19 cellular contexts compared by ENCODE assay signal in genomic region chr4:118754890-118755289, GRCh38.
DNase-seq lines count a peak whose midpoint lies in the region; ATAC-seq, FAIRE-seq and TF ChIP-seq lines count a peak whose summit lies in the region.
"Had no signal": no experiment of that assay in that cellular context is flagged by ENCODE, and none has a peak within 500 bp of the region (broad histone marks: within the 10 kb centered on the region; RNA-seq: fewer than 3 reads in every experiment).

No MANE protein-coding gene starts in this region.

- no peak overlapping the region for H3K4me3 ChIP-seq in heart left ventricle
- no peak overlapping the region for H3K4me3 ChIP-seq in lower lobe of right lung
- H3K4me3 ChIP-seq in sigmoid colon: no peak overlapping the region
- H3K4me3 ChIP-seq in vagina: no peak overlapping the region
- H3K4me3 ChIP-seq: BLaER1 treated with 17β-estradiol and CSF1 and Interleukin-3, amounts not matched to agents 10 nM and 100 nM; PC-9; SJSA1 had no signal

- no peak for DNase-seq in heart left ventricle
- DNase-seq in cardiac septum (ENCODE audit: low spot score): no peak
- DNase-seq in lower lobe of right lung: no peak
- DNase-seq in sigmoid colon: no peak
- no peak for DNase-seq in vagina (ENCODE audit: extremely low spot score in 2 of 2)
- DNase-seq in GM12892 (ENCODE audit: insufficient read length): no peak
- no peak for DNase-seq in islet precursor cell
- DNase-seq: hypothalamus; KBM-7; NCI-H1930; PC-9; stimulated activated naive CD4-positive, alpha-beta T cell had no signal

- FAIRE-seq in GM12892 (lab: Jason Lieb, UNC): no peak
- FAIRE-seq: G401.6, urothelium cell line had no signal

- no peak for ATAC-seq in heart left ventricle
- no peak for ATAC-seq in lower lobe of right lung
- ATAC-seq in GM21717 (IDR thresholded peaks at IDR 0.05; ENCODE audit: unreplicated experiment): no peak
- ATAC-seq: activated CD4-positive, CD25-positive, alpha-beta regulatory T cell treated with anti-CD3 and anti-CD28 coated beads, Interleukin-2, amount 50 U/mL, for 24 hours; activated naive CD4-positive, alpha-beta T cell treated with anti-CD3 and anti-CD28 coated beads, Interleukin-2, amount 50 U/mL, for 72 hours had no signal

- H3K4me1 ChIP-seq in heart left ventricle (peaks cover 6 to 98% (median 70%) of the 10 kb centered on the region in 12 donors), lower lobe of right lung (peaks cover 21% of the 10 kb centered on the region), sigmoid colon (peaks cover 0 to 100% (median 82%) of the 10 kb centered on the region in 4 donors), vagina (peaks cover 79% of the 10 kb centered on the region)
- H3K4me1 ChIP-seq: BLaER1 treated with 17β-estradiol and CSF1 and Interleukin-3, amounts not matched to agents 10 nM and 100 nM had no signal

- H3K27ac ChIP-seq in heart left ventricle: peak overlapping the region in 11 of 12 donors; percentile 40 to 87 (median 67)
- H3K27ac ChIP-seq in lower lobe of right lung: peak overlapping the region; percentile 28
- H3K27ac ChIP-seq in sigmoid colon: peak overlapping the region; percentile 83 to 88 (median 85)
- peak overlapping the region; percentile 89 for H3K27ac ChIP-seq in vagina
- H3K27ac ChIP-seq: BLaER1 treated with 17β-estradiol and CSF1 and Interleukin-3, amounts not matched to agents 10 nM and 100 nM; PC-9; SJSA1 had no signal

- no peak for TF ChIP-seq EP300 in sigmoid colon (IDR thresholded peaks at IDR 0.05)

- TF ChIP-seq POLR2A in heart left ventricle (IDR thresholded peaks at IDR 0.05) (no peak), sigmoid colon (IDR thresholded peaks at IDR 0.05) (no peak), vagina (IDR thresholded peaks at IDR 0.05) (no peak), GM12892 (IDR thresholded peaks at IDR 0.05; ENCODE audit: low read depth, low read length) (no peak)

- H3K36me3 ChIP-seq in heart left ventricle: peaks cover 0 to 60% (median 34%) of the 10 kb centered on the region in 9 donors
- peaks cover 41% of the 10 kb centered on the region for H3K36me3 ChIP-seq in lower lobe of right lung
- H3K36me3 ChIP-seq in sigmoid colon: peaks cover 0 to 11% (median 5%) of the 10 kb centered on the region in 4 donors
- peaks cover 0 to 9% of the 10 kb centered on the region in 2 donors for H3K36me3 ChIP-seq in vagina

- H3K27me3 ChIP-seq in heart left ventricle (no peaks in the 10 kb centered on the region), lower lobe of right lung (ENCODE audit: low read depth) (no peaks in the 10 kb centered on the region), sigmoid colon (no peaks in the 10 kb centered on the region), vagina (no peaks in the 10 kb centered on the region)
- H3K27me3 ChIP-seq: BLaER1 treated with 17β-estradiol and CSF1 and Interleukin-3, amounts not matched to agents 10 nM and 100 nM; SJSA1 had no signal

- WGBS in heart left ventricle, 4 donors: 66 to 78% (median 71%) methylated on average over 2 of the region's 2 CpGs
- WGBS in sigmoid colon, 2 donors: 83 to 84% methylated on average over 2 of the region's 2 CpGs

- intact Hi-C loops in heart left ventricle (cut with DNase I): loop anchor here in 2 of 10 donors (10.0 kb wide), 2 partner anchors 280 to 290 kb away; no protein-coding TSS in a partner anchor
- intact Hi-C loops in cardiac septum (cut with DNase I): loop anchor here (5.0 kb wide), 1 partner anchor 137 kb away; no protein-coding TSS in a partner anchor
- intact Hi-C loops in lower lobe of right lung (cut with DNase I): no loop called here
- intact Hi-C loops in sigmoid colon (cut with DNase I): no loop called here
- intact Hi-C loops in vagina (cut with DNase I): no loop called here

- TF ChIP-seq CTCF in heart left ventricle (IDR thresholded peaks at IDR 0.05) (no peak), lower lobe of right lung (IDR thresholded peaks at IDR 0.05) (no peak), sigmoid colon (IDR thresholded peaks at IDR 0.05) (no peak), vagina (IDR thresholded peaks at IDR 0.05) (no peak)

- H3K9me3 ChIP-seq in heart left ventricle (no peaks in the 10 kb centered on the region), lower lobe of right lung (no peaks in the 10 kb centered on the region), sigmoid colon (no peaks in the 10 kb centered on the region), vagina (no peaks in the 10 kb centered on the region)
- H3K9me3 ChIP-seq: BLaER1 treated with 17β-estradiol and CSF1 and Interleukin-3, amounts not matched to agents 10 nM and 100 nM; SJSA1 had no signal

Comparison
In these comparisons a context has a peak if more than half of its experiments do, and no peak if none do; other contexts are left out.
1. H3K27ac ChIP-seq: peak in every context shown above with its lines; median percentile 89 in vagina; 85 in sigmoid colon; 67 in heart left ventricle; 28 in lower lobe of right lung.